Comparison of ENCODE assay signal across 8 cellular contexts in the genomic region with DNA sequence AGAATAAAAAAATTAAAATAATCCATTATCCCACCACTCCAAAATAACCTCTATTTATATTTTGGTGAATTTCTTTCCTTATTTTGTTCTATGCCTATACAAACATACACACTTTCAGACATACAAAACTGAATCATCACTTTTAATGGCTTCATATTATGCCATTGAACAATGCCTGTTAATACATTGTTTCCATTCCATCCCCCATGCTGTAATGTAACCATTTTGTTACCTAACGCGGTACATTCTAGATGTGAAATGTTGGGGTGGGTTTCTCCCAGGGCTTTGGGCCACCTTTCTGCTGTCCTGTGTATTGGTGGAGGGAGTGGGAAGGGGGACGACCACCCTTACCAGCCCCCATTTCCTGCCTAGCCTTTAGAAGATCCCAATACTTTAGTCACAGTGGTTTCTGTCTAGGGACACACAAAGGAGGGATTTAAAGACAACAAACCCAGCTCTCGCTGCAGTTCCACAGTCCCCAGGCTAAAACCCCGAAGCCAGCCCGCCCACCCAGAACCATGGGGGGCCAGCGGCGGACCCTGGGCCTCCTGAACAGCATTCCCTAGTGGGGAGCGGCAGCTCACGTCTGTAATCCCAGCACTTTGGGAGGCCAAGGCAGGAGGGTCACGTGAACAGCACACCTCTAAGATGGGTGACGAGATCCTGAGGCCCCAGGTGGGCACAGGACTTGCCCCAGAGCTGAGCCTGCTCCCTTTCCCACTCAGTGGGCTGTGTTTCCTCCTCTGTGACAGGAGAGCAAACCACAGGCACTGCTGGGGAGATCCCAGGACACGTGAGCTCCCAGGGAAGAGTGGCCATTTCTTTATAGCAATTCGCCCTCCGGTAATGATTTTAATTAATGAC. TPM values are rescaled to one million over a fixed set of nuclear protein-coding genes. Genes with fewer than 3 reads are reported as not detected.
DNase-seq lines count a peak whose midpoint lies in the region; ATAC-seq and TF ChIP-seq lines count a peak whose summit lies in the region.

No MANE protein-coding gene starts in this region.

- H3K9me3 ChIP-seq in CD4-positive, CD25-positive, alpha-beta regulatory T cell (ENCODE audit: control insufficient read depth in 2 of 2, low read length in 2 of 2), result no peaks in the 10 kb centered on the region
- H3K9me3 ChIP-seq in PC-9 (ENCODE audit: insufficient read depth, low read depth), result no peaks in the 10 kb centered on the region

- H2AFZ ChIP-seq in PC-9, result no peak overlapping the region

- peaks cover 48% of the 10 kb centered on the region for H3K4me1 ChIP-seq in CD4-positive, CD25-positive, alpha-beta regulatory T cell (ENCODE audit: control insufficient read depth, insufficient read depth, low read length, poor library complexity, severe bottlenecking)
- peaks cover 62% of the 10 kb centered on the region for H3K4me1 ChIP-seq in PC-9 (replicated peaks; ENCODE audit: insufficient read depth)

- CTCF ChIA-PET in PC-9 (lab: Charles Lee), result interaction anchor here (0.7 to 1.0 kb wide), 3 partner anchors 30 to 179 kb away, joined by 3 to 4 read pairs (median 3); no protein-coding TSS in a partner anchor

- peaks cover 0 to 61% (median 33%) of the 10 kb centered on the region in 4 donors for H3K4me1 Mint-ChIP-seq in CD4-positive, CD25-positive, alpha-beta regulatory T cell
- peaks cover 81% of the 10 kb centered on the region for H3K4me1 Mint-ChIP-seq in osteocyte (ENCODE audit: unreplicated experiment)

- peaks cover 97% of the 10 kb centered on the region for H3K79me2 ChIP-seq in PC-9 (ENCODE audit: low read depth)

- H3K36me3 ChIP-seq in CD4-positive, CD25-positive, alpha-beta regulatory T cell (ENCODE audit: control insufficient read depth, insufficient read depth, low read length), result no peaks in the 10 kb centered on the region
- peaks cover 18% of the 10 kb centered on the region for H3K36me3 ChIP-seq in PC-9 (ENCODE audit: low read depth)

- H3K36me3 Mint-ChIP-seq in CD4-positive, CD25-positive, alpha-beta regulatory T cell, result peaks cover 3% of the 10 kb centered on the region
- peaks cover 6% of the 10 kb centered on the region for H3K36me3 Mint-ChIP-seq in osteocyte (ENCODE audit: unreplicated experiment)

- H3K9me3 Mint-ChIP-seq in CD4-positive, CD25-positive, alpha-beta regulatory T cell, result no peaks in the 10 kb centered on the region
- no peaks in the 10 kb centered on the region for H3K9me3 Mint-ChIP-seq in osteocyte (ENCODE audit: unreplicated experiment)

- peak overlapping the region; percentile 91 to 95 (median 94) for H3K27ac Mint-ChIP-seq in CD4-positive, CD25-positive, alpha-beta regulatory T cell
- H3K27ac Mint-ChIP-seq in osteocyte (ENCODE audit: unreplicated experiment), result peak overlapping the region; percentile 92

- intact Hi-C loops in PC-9 (cut with micrococcal nuclease; ENCODE audit: unreplicated experiment), result no loop called here

- no peaks in the 10 kb centered on the region for H3K27me3 ChIP-seq in CD4-positive, CD25-positive, alpha-beta regulatory T cell (ENCODE audit: control insufficient read depth, insufficient read depth, low read length)
- H3K27me3 ChIP-seq in PC-9 (ENCODE audit: insufficient read depth, low read depth), result no peaks in the 10 kb centered on the region

- H3K4me2 ChIP-seq in PC-9, result peak overlapping the region; percentile 71

- ATAC-seq in CD4-positive, CD25-positive, alpha-beta regulatory T cell (ENCODE audit: low read depth in 2 of 2), result no peak
- no peak for ATAC-seq in HG02759 (IDR thresholded peaks at IDR 0.05; ENCODE audit: unreplicated experiment)
- no peak for ATAC-seq in HG02588 (IDR thresholded peaks at IDR 0.05; ENCODE audit: unreplicated experiment)

- peak overlapping the region in 3 of 4 donors; percentile 11 to 72 (median 40) for H3K4me3 Mint-ChIP-seq in CD4-positive, CD25-positive, alpha-beta regulatory T cell
- H3K4me3 Mint-ChIP-seq in osteocyte (ENCODE audit: unreplicated experiment), result peak overlapping the region; percentile 18

- no TSS peak for BruUV-seq in PC-9 (replicated peaks; lab: Mats Ljungman, UMichigan)

- no peaks in the 10 kb centered on the region for H3K27me3 Mint-ChIP-seq in CD4-positive, CD25-positive, alpha-beta regulatory T cell
- H3K27me3 Mint-ChIP-seq in osteocyte (ENCODE audit: unreplicated experiment), result no peaks in the 10 kb centered on the region

- no peaks in the 10 kb centered on the region for H3K9me2 ChIP-seq in PC-9 (ENCODE audit: insufficient read depth)

- POLR2A ChIA-PET in PC-9 (lab: Charles Lee; ENCODE audit: unreplicated experiment), result interaction anchor here (0.5 to 0.9 kb wide), 3 partner anchors 10 to 57 kb away, joined by 3 to 5 read pairs (median 3); no protein-coding TSS in a partner anchor

- H3K4me3 ChIP-seq in CD4-positive, CD25-positive, alpha-beta regulatory T cell (ENCODE audit: low read depth, low read length), result no peak overlapping the region
- H3K4me3 ChIP-seq in PC-9, result no peak overlapping the region

- no peak for DNase-seq in CD4-positive, CD25-positive, alpha-beta regulatory T cell
- DNase-seq in PC-9 (no peak), ecto neural progenitor cell (ENCODE audit: low spot score) (peak; percentile 76), osteocyte (ENCODE audit: extremely low spot score, unreplicated experiment) (no peak)
- no peak for DNase-seq in stimulated activated CD4-positive, alpha-beta T cell treated with anti-CD3 and anti-CD28 coated beads, Interleukin-4, amount 100 ng/mL, for 24 hours
- DNase-seq in activated CD4-positive, alpha-beta T cell treated with anti-CD3 and anti-CD28 coated beads, Interleukin-2, amount 50 U/mL, for 4 hours, result no peak

- TF ChIP-seq CTCF in PC-9 (conservative IDR thresholded peaks at IDR 0.05) (no peak), osteocyte (IDR thresholded peaks at IDR 0.05) (no peak)

- H3F3A ChIP-seq in PC-9 (ENCODE audit: insufficient read depth, low read depth), result peaks cover 44% of the 10 kb centered on the region

- H4K20me1 ChIP-seq in PC-9 (ENCODE audit: insufficient read depth), result peaks cover 46% of the 10 kb centered on the region

- peak overlapping the region; percentile 67 for H3K27ac ChIP-seq in CD4-positive, CD25-positive, alpha-beta regulatory T cell (ENCODE audit: insufficient read depth, low read length, poor library complexity, severe bottlenecking)
- H3K27ac ChIP-seq in PC-9, result peak overlapping the region; percentile 74

RNA-seq across cellular contexts. Expression of a gene that starts 56.9 kb away (rescaled TPM):
- total RNA-seq in CD4-positive, CD25-positive, alpha-beta regulatory T cell, result 1.3 TPM
- polyA plus RNA-seq in CD4-positive, CD25-positive, alpha-beta regulatory T cell, result 1 to 10 TPM in 1 of 4 donors, under 1 TPM in 3; 0.07 to 1.3 (median 0.19) TPM
- total RNA-seq in PC-9 (2021) (35.1 and 44.0 TPM in 2 replicates), osteocyte (44.9 and 46.5 TPM in 2 replicates)

Comparison
In these comparisons a context has a peak if more than half of its experiments do, and no peak if none do; other contexts are left out.
1. RNA of a gene that starts 56.9 kb away (total RNA-seq): 44.9 to 46.5 TPM in osteocyte and 35.1 to 44.0 TPM in PC-9; 1.3 TPM in CD4-positive, CD25-positive, alpha-beta regulatory T cell (single experiment); every median in the first group is over 10 times any median in the second.